In the genomic region with DNA sequence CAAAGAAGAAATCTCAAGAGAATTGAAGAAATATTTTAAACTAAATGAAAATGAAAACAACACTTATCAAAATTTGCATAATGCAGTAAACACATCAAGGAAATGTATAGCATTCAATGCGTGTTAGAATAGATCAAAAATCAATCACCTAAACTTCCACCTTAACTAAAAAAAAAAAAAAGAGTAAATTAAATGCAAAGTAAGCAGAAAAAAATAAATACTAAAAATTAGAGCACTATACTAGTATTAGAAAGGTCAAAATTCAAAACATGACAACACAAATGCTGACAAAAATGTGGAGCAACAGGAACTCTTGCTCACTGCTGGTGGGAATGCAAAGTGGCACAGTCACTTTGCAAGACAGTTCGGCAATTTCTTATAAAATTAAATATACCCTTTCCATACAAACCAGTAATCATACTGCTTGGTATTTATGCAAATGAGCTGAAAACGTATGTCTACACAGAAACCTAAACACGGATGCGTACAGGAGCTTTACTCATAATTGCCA, we compare ENCODE assay signal across 7 cellular contexts.
"Had no signal": no experiment of that assay in that cellular context is flagged by ENCODE, and none has a peak within 500 bp of the region (broad histone marks: within the 10 kb centered on the region; RNA-seq: fewer than 3 reads in every experiment).

No MANE protein-coding gene starts in this region.

- H3K4me1 Mint-ChIP-seq: GM23338 had no signal

- ATAC-seq: GM23338 had no signal

- FAIRE-seq: H54 had no signal

- H3K4me2 ChIP-seq: GM23338 had no signal

- H3K27ac ChIP-seq: HL-60 had no signal

- H3K4me3 ChIP-seq: GM23338 had no signal

- H3K27me3 Mint-ChIP-seq: IgD-negative memory B cell had no signal

- H2AFZ ChIP-seq: GM23338 had no signal

- H3K4me3 Mint-ChIP-seq: GM23338, H9, IgD-negative memory B cell had no signal

- H3K27ac Mint-ChIP-seq: GM23338, H9, IgD-negative memory B cell had no signal

- DNase-seq: H9, HCEC 1CT, KG1 had no signal
